Comparison of ENCODE assay signal across 23 cellular contexts in the genomic region with DNA sequence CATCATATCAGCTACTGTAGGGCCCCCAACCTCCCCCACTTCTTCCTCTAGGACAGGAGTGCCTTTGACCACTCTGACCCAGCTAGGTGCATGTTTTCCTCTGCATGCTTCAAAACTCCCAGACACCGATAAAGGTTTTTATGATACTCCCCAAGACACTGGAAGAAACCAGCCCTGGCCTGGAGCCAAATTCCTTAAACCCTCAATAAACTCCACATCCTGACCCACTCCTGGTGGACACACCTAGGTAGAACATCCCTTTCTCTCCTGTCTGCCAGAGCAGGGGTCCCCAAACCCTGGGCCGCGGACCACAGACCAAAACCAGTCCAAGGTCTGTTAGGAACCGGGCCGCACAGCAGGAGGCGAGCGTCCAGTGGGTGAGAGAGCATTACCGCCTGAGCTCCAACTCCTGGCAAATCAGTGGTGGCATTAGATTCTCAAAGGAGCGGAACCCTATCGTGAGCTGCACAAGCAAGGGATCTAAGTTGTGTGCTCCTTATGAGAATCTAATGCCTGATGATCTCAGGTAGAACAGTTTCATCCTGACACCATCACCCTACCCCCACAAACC. TPM values are rescaled to one million over a fixed set of nuclear protein-coding genes. Genes with fewer than 3 reads are reported as not detected.
A peak's percentile ranks its signal among the peaks of the same experiment; 100 is the strongest.
DNase-seq lines count a peak whose midpoint lies in the region; ATAC-seq and TF ChIP-seq lines count a peak whose summit lies in the region.
"Had no signal": no experiment of that assay in that cellular context is flagged by ENCODE, and none has a peak within 500 bp of the region (broad histone marks: within the 10 kb centered on the region; RNA-seq: fewer than 3 reads in every experiment).

No MANE protein-coding gene starts in this region.

- ATAC-seq in PC-3, result no peak
- no peak for ATAC-seq in HG02938 (IDR thresholded peaks at IDR 0.05; ENCODE audit: unreplicated experiment)
- ATAC-seq: CD8-positive, alpha-beta T cell; GM12878; HepG2; T-cell had no signal

- POLR2A ChIA-PET in PC-3 (lab: Charles Lee; ENCODE audit: unreplicated experiment), result no interaction called here

- H3F3A ChIP-seq in PC-3 (ENCODE audit: low read length, unreplicated experiment), result no peaks in the 10 kb centered on the region

- H3K27me3 ChIP-seq in PC-3 (ENCODE audit: low read length) (no peaks in the 10 kb centered on the region), mesenchymal stem cell (ENCODE audit: control insufficient read depth in 1 of 2, insufficient read depth in 1 of 2, low read length in 2 of 2) (no peaks in the 10 kb centered on the region), sigmoid colon (no peaks in the 10 kb centered on the region)

- H3K4me1 ChIP-seq in PC-3 (ENCODE audit: insufficient read depth, low read length) (no peaks in the 10 kb centered on the region), mesenchymal stem cell (ENCODE audit: control insufficient read depth, insufficient read depth, low read depth, low read length) (peaks cover 6% of the 10 kb centered on the region), sigmoid colon (peaks cover 0 to 36% (median 29%) of the 10 kb centered on the region in 4 donors)

- H2BK12ac ChIP-seq in mesenchymal stem cell (ENCODE audit: low read length in 2 of 2), result no peak overlapping the region

- H2BK5ac ChIP-seq in mesenchymal stem cell (ENCODE audit: low read depth, low read length, poor library complexity, severe bottlenecking), result no peak overlapping the region

- H3K9me3 ChIP-seq in PC-3 (ENCODE audit: low read length) (no peaks in the 10 kb centered on the region), mesenchymal stem cell (ENCODE audit: control insufficient read depth, low read length) (no peaks in the 10 kb centered on the region), sigmoid colon (no peaks in the 10 kb centered on the region)
- H3K9me3 ChIP-seq: Caco-2 had no signal

- CTCF ChIA-PET in PC-3 (lab: Charles Lee), result no interaction called here

- no peak for TF ChIP-seq EP300 in sigmoid colon (IDR thresholded peaks at IDR 0.05)

- H3K27ac ChIP-seq in PC-3 (ENCODE audit: low read length) (no peak overlapping the region), mesenchymal stem cell (ENCODE audit: low read length, poor library complexity, severe bottlenecking) (no peak overlapping the region), sigmoid colon (peak overlapping the region in 3 of 4 donors; percentile 38 to 64 (median 54))
- H3K27ac ChIP-seq: C4-2B had no signal

- H3K23ac ChIP-seq in mesenchymal stem cell (ENCODE audit: low read length in 2 of 2), result no peak overlapping the region

- BruUV-seq in PC-3 (replicated peaks; lab: Mats Ljungman, UMichigan), result no TSS peak

- peaks cover 48% of the 10 kb centered on the region for H3K36me3 ChIP-seq in PC-3 (ENCODE audit: low read depth, low read length)
- peaks cover 19 to 41% of the 10 kb centered on the region in 2 experiments for H3K36me3 ChIP-seq in mesenchymal stem cell (ENCODE audit: control insufficient read depth in 1 of 2, insufficient read depth in 2 of 2, low read depth in 1 of 2, low read length in 2 of 2)
- H3K36me3 ChIP-seq in sigmoid colon, result peaks cover 52 to 100% (median 69%) of the 10 kb centered on the region in 4 donors

- no peaks in the 10 kb centered on the region for H4K20me1 ChIP-seq in PC-3 (ENCODE audit: low read length)

- H3K9ac ChIP-seq in PC-3 (ENCODE audit: low read length), result no peak overlapping the region
- H3K9ac ChIP-seq in mesenchymal stem cell (ENCODE audit: low read length), result no peak overlapping the region

- H3K4me2 ChIP-seq in PC-3 (ENCODE audit: low read length) (no peak overlapping the region), mesenchymal stem cell (ENCODE audit: low read length, poor library complexity, severe bottlenecking) (no peak overlapping the region)

- H3K18ac ChIP-seq in mesenchymal stem cell (ENCODE audit: low read depth in 1 of 2, low read length in 2 of 2), result no peak overlapping the region

- intact Hi-C loops in PC-3 (cut with micrococcal nuclease), result no loop called here
- intact Hi-C loops in sigmoid colon (cut with DNase I), result loop anchor here (10.0 kb wide), 1 partner anchor 143 kb away; a partner anchor contains a TSS

- DNase-seq in ELR (ENCODE audit: low read depth) (peak; percentile 22), PC-3 (peak; percentile 26), mesenchymal stem cell (no peak), sigmoid colon (peak; percentile 60), DMS153 treated with DMSO at 0.1 percent for 48 hours (lab: John Stamatoyannopoulos, UW; ENCODE audit: unreplicated experiment) (no peak), ecto neural progenitor cell (ENCODE audit: low spot score) (no peak)
- DNase-seq: Caco-2; CD8-positive, alpha-beta T cell; DND-41; Kasumi-1; MM.1S; NCI-H2029; NCI-H446 treated with DMSO at 0.1 percent for 48 hours; NCI-H526; NCI-H82; NK-92 treated with Interleukin-12 subunit alpha and Interleukin-12 subunit beta, amount 100 ng/mL, for 24 hours; PC-9; SHP77; T-cell had no signal

- H3K4me3 ChIP-seq in PC-3 (ENCODE audit: low read length), result no peak overlapping the region
- no peak overlapping the region for H3K4me3 ChIP-seq in mesenchymal stem cell (ENCODE audit: insufficient read depth in 1 of 2, low read depth in 1 of 2, low read length in 2 of 2)
- no peak overlapping the region for H3K4me3 ChIP-seq in sigmoid colon
- H3K4me3 ChIP-seq: GM12878, PC-9 had no signal

- H4K8ac ChIP-seq in mesenchymal stem cell (ENCODE audit: low read length), result peak overlapping the region; percentile 17

- H3K79me1 ChIP-seq in mesenchymal stem cell (replicated peaks; ENCODE audit: low read length, poor library complexity, severe bottlenecking), result peaks cover 20% of the 10 kb centered on the region

- no peak for TF ChIP-seq POLR2A in sigmoid colon (IDR thresholded peaks at IDR 0.05)

- no peak overlapping the region for H4K91ac ChIP-seq in mesenchymal stem cell (ENCODE audit: low read length)

- TF ChIP-seq CTCF in PC-3 (conservative IDR thresholded peaks at IDR 0.05; ENCODE audit: low read depth, low read length) (no peak), sigmoid colon (IDR thresholded peaks at IDR 0.05) (no peak)

- no peak overlapping the region for H3K4ac ChIP-seq in mesenchymal stem cell (ENCODE audit: low read depth in 1 of 2, low read length in 2 of 2)

- H2AFZ ChIP-seq in PC-3 (ENCODE audit: low read length) (no peak overlapping the region), mesenchymal stem cell (ENCODE audit: low read depth, low read length) (no peak overlapping the region)
- H2AFZ ChIP-seq: PC-9 had no signal

- no peak overlapping the region for H2BK15ac ChIP-seq in mesenchymal stem cell (ENCODE audit: low read depth, poor library complexity, severe bottlenecking)

- H2AK5ac ChIP-seq in mesenchymal stem cell (ENCODE audit: low read length, severe bottlenecking), result no peak overlapping the region

- H3K79me2 ChIP-seq in PC-3 (ENCODE audit: low read length), result no peaks in the 10 kb centered on the region

- H3K14ac ChIP-seq in mesenchymal stem cell (ENCODE audit: low read length in 2 of 2), result no peak overlapping the region

- H3K9me2 ChIP-seq in PC-3 (replicated peaks; ENCODE audit: low read length), result no peaks in the 10 kb centered on the region

- WGBS in mesenchymal stem cell, result 76% methylated on average over 10 of the region's 10 CpGs
- 71 to 85% methylated on average over 10 of the region's 10 CpGs for WGBS in sigmoid colon, 2 donors

- H2BK120ac ChIP-seq in mesenchymal stem cell (ENCODE audit: low read depth, low read length), result no peak overlapping the region

RNA-seq across cellular contexts. Expression of a gene that starts 49.6 kb away (rescaled TPM):
- total RNA-seq in PC-3 (2014; rRNA removed) (14.9 and 15.7 TPM in 2 replicates), sigmoid colon (100 to 1,000 TPM; 179 to 346 (median 240) TPM)
- polyA plus RNA-seq in mesenchymal stem cell (2013, experiment 1 of 2), result 2.5 TPM
- 2.4 TPM for polyA plus RNA-seq in mesenchymal stem cell (2013, experiment 2 of 2)
- polyA plus RNA-seq in sigmoid colon, result 1 to 10 TPM in 2 of 3 donors, under 1 TPM in 1; 0.23 to 6.8 (median 1.8) TPM

Comparison
In these comparisons a context has a peak if more than half of its experiments do, and no peak if none do; other contexts are left out.
1. DNase-seq: peak in ELR (single experiment), PC-3 (single experiment) and sigmoid colon (single experiment); none in mesenchymal stem cell (single experiment), DMS153 treated with DMSO at 0.1 percent for 48 hours (single experiment) and ecto neural progenitor cell (single experiment).
2. H3K27ac ChIP-seq: peak in sigmoid colon (3 of 4); none in PC-3 (single experiment) and mesenchymal stem cell (single experiment).
3. RNA of a gene that starts 49.6 kb away (total RNA-seq): 179 to 346 TPM in sigmoid colon; 14.9 to 15.7 TPM in PC-3; every median in the first group is over 10 times any median in the second.